2 cellular contexts compared by ENCODE assay signal in genomic region chr14:67719385-67719784, GRCh38. TPM values are rescaled to one million over a fixed set of nuclear protein-coding genes. Genes with fewer than 3 reads are reported as not detected.
"Had no signal": no experiment of that assay in that cellular context is flagged by ENCODE, and none has a peak within 500 bp of the region (broad histone marks: within the 10 kb centered on the region; RNA-seq: fewer than 3 reads in every experiment).

No MANE protein-coding gene starts in this region.

RNA-seq across cellular contexts. Expression of gene RDH12, which starts 17.7 kb away (rescaled TPM):
- total RNA-seq: G401, GM12878 had no signal
- polyA plus RNA-seq: GM12878 had no signal
